Comparison of ENCODE assay signal across 20 cellular contexts in the genomic region with DNA sequence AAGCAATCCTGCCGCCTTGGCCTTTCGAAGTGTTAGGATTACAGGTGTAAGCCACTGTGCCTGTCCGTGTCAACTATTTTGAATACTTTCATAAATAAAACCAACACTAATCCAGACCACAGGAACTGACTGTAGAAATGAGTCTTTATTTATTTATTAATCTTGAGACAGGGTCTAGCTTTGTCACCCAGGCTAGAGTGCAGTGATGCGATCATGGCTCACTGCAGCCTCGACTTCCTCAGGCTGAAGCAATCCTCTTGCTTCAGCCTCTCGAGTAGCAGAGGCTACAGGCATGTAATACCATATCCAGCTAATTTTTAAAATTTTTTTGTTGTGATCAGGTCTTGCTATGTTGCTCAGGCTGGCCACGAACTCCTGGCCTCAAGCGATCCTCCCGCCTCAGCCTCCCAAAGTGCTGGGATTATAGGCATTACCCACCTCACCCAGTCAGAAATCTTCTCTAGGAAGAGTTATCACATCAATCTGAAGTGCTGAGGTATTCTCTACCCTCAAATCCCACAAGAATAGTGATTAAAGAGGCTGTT. TPM values are rescaled to one million over a fixed set of nuclear protein-coding genes. Genes with fewer than 3 reads are reported as not detected.
DNase-seq lines count a peak whose midpoint lies in the region; ATAC-seq, FAIRE-seq and TF ChIP-seq lines count a peak whose summit lies in the region.
"Had no signal": no experiment of that assay in that cellular context is flagged by ENCODE, and none has a peak within 500 bp of the region (broad histone marks: within the 10 kb centered on the region; RNA-seq: fewer than 3 reads in every experiment).

No MANE protein-coding gene starts in this region.

- H2BK5ac ChIP-seq in trophoblast cell (ENCODE audit: low read depth, low read length, poor library complexity) = no peak overlapping the region

- CTCF ChIA-PET in activated CD4-positive, alpha-beta memory T cell treated with anti-CD3 and anti-CD28 coated beads for 36 hours (lab: Charles Lee) = no interaction called here
- CTCF ChIA-PET in activated CD4-positive, alpha-beta memory T cell treated with anti-CD3 and anti-CD28 coated beads, Interleukin-2, amount 10 ng/mL, durations not matched to agents 7 days and 5 days (lab: Charles Lee) = interaction anchor here (2.0 kb wide), 1 partner anchor 15 kb away, joined by 7 read pairs; no protein-coding TSS in a partner anchor

- ATAC-seq in GM19397 (IDR thresholded peaks at IDR 0.05; ENCODE audit: unreplicated experiment) (no peak), right cardiac atrium (no peak)
- ATAC-seq: GM12878, HepG2 had no signal

- no peak overlapping the region for H3K23ac ChIP-seq in trophoblast cell (ENCODE audit: low read length)

- no peaks in the 10 kb centered on the region for H3K27me3 ChIP-seq in astrocyte (ENCODE audit: insufficient read depth, low read length)
- H3K27me3 ChIP-seq in trophoblast cell (ENCODE audit: insufficient read depth, low read length) = no peaks in the 10 kb centered on the region
- H3K27me3 ChIP-seq in right cardiac atrium (ENCODE audit: control insufficient read depth, insufficient read depth) = no peaks in the 10 kb centered on the region
- H3K27me3 ChIP-seq: BLaER1 treated with 17β-estradiol and CSF1 and Interleukin-3, amounts not matched to agents 10 nM and 100 nM had no signal

- H3K36me3 ChIP-seq in astrocyte (ENCODE audit: insufficient read depth, low read length) (no peaks in the 10 kb centered on the region), trophoblast cell (ENCODE audit: control insufficient read depth in 1 of 2, insufficient read depth in 2 of 2, low read length in 2 of 2) (peaks cover 7 to 10% of the 10 kb centered on the region in 2 experiments)

- H3K9ac ChIP-seq in astrocyte (ENCODE audit: low read length) (no peak overlapping the region), trophoblast cell (ENCODE audit: low read length) (no peak overlapping the region)
- H3K9ac ChIP-seq: BLaER1 treated with 17β-estradiol and CSF1 and Interleukin-3, amounts not matched to agents 10 nM and 100 nM had no signal

- WGBS in trophoblast cell (ENCODE audit: extremely low coverage, insufficient coverage, insufficient read length) = no CpG with 5 or more reads among the region's 9 CpGs
- 97% methylated on average over 9 of the region's 9 CpGs for WGBS in right cardiac atrium

- peaks cover 3% of the 10 kb centered on the region for H3K79me1 ChIP-seq in trophoblast cell (ENCODE audit: low read length)

- peak overlapping the region; percentile 29 for H3K27ac Mint-ChIP-seq in activated CD4-positive, alpha-beta memory T cell treated with anti-CD3 and anti-CD28 coated beads for 36 hours
- H3K27ac Mint-ChIP-seq in activated CD4-positive, alpha-beta memory T cell treated with anti-CD3 and anti-CD28 coated beads, Interleukin-2, amount 10 ng/mL, durations not matched to agents 7 days and 5 days = no peak overlapping the region
- H3K27ac Mint-ChIP-seq in astrocyte (ENCODE audit: unreplicated experiment) = peak overlapping the region; percentile 47

- H3K18ac ChIP-seq in trophoblast cell (ENCODE audit: low read length) = no peak overlapping the region

- H3K27me3 Mint-ChIP-seq in activated CD4-positive, alpha-beta memory T cell treated with anti-CD3 and anti-CD28 coated beads for 36 hours = no peaks in the 10 kb centered on the region
- H3K27me3 Mint-ChIP-seq in activated CD4-positive, alpha-beta memory T cell treated with anti-CD3 and anti-CD28 coated beads, Interleukin-2, amount 10 ng/mL, durations not matched to agents 7 days and 5 days = no peaks in the 10 kb centered on the region
- H3K27me3 Mint-ChIP-seq in astrocyte (ENCODE audit: low read depth, unreplicated experiment) = no peaks in the 10 kb centered on the region

- no peaks in the 10 kb centered on the region for H3K9me3 ChIP-seq in astrocyte (ENCODE audit: insufficient read depth, low read depth, low read length)
- H3K9me3 ChIP-seq in trophoblast cell (ENCODE audit: insufficient read depth, low read depth, low read length) = no peaks in the 10 kb centered on the region
- H3K9me3 ChIP-seq in right cardiac atrium (ENCODE audit: control insufficient read depth, low read length) = no peaks in the 10 kb centered on the region
- H3K9me3 ChIP-seq: BLaER1 treated with 17β-estradiol and CSF1 and Interleukin-3, amounts not matched to agents 10 nM and 100 nM had no signal

- H4K12ac ChIP-seq in trophoblast cell (ENCODE audit: low read depth, low read length) = no peak overlapping the region

- H3K4ac ChIP-seq in trophoblast cell (ENCODE audit: low read depth, low read length) = no peak overlapping the region

- no peak overlapping the region for H4K91ac ChIP-seq in trophoblast cell (ENCODE audit: low read depth, low read length)

- no peak overlapping the region for H2BK12ac ChIP-seq in trophoblast cell (ENCODE audit: low read length)

- intact Hi-C loops in activated CD4-positive, alpha-beta memory T cell treated with anti-CD3 and anti-CD28 coated beads for 36 hours (cut with micrococcal nuclease) = no loop called here
- intact Hi-C loops in right cardiac atrium (cut with DNase I) = loop anchor here in 1 of 4 donors (10.0 kb wide), 1 partner anchor 96 kb away; the partner anchor contains the start of gene FBXO42

- FAIRE-seq in astrocyte (lab: Jason Lieb, UNC) = no peak
- FAIRE-seq: GM12878, H54 had no signal

- peaks cover 8% of the 10 kb centered on the region for H4K20me1 ChIP-seq in astrocyte (ENCODE audit: insufficient read depth, low read length)

- H3K9me3 Mint-ChIP-seq in activated CD4-positive, alpha-beta memory T cell treated with anti-CD3 and anti-CD28 coated beads for 36 hours = no peaks in the 10 kb centered on the region
- no peaks in the 10 kb centered on the region for H3K9me3 Mint-ChIP-seq in activated CD4-positive, alpha-beta memory T cell treated with anti-CD3 and anti-CD28 coated beads, Interleukin-2, amount 10 ng/mL, durations not matched to agents 7 days and 5 days
- H3K9me3 Mint-ChIP-seq in astrocyte (ENCODE audit: unreplicated experiment) = no peaks in the 10 kb centered on the region

- H4K8ac ChIP-seq in trophoblast cell (ENCODE audit: low read depth, low read length) = no peak overlapping the region

- no peak overlapping the region for H3K4me3 ChIP-seq in astrocyte (ENCODE audit: insufficient read depth, low read depth, low read length)
- no peak overlapping the region for H3K4me3 ChIP-seq in trophoblast cell (ENCODE audit: low read depth, low read length)
- no peak overlapping the region for H3K4me3 ChIP-seq in right cardiac atrium (ENCODE audit: low read length)
- H3K4me3 ChIP-seq: BLaER1 treated with 17β-estradiol and CSF1 and Interleukin-3, amounts not matched to agents 10 nM and 100 nM; GM12878 had no signal

- TF ChIP-seq CTCF in astrocyte (IDR thresholded peaks at IDR 0.05; ENCODE audit: insufficient read depth, low read depth, low read length) = no peak

- no peak overlapping the region for H3K14ac ChIP-seq in trophoblast cell (ENCODE audit: low read length)

- POLR2A ChIA-PET in activated CD4-positive, alpha-beta memory T cell treated with anti-CD3 and anti-CD28 coated beads for 36 hours (lab: Charles Lee) = no interaction called here
- POLR2A ChIA-PET in activated CD4-positive, alpha-beta memory T cell treated with anti-CD3 and anti-CD28 coated beads, Interleukin-2, amount 10 ng/mL, durations not matched to agents 7 days and 5 days (lab: Charles Lee) = no interaction called here

- H2AFZ ChIP-seq in astrocyte (ENCODE audit: low read depth, low read length) = no peak overlapping the region
- H2AFZ ChIP-seq in trophoblast cell (ENCODE audit: insufficient read depth, low read length, poor library complexity) = no peak overlapping the region

- peaks cover 2% of the 10 kb centered on the region for H3K36me3 Mint-ChIP-seq in activated CD4-positive, alpha-beta memory T cell treated with anti-CD3 and anti-CD28 coated beads for 36 hours
- H3K36me3 Mint-ChIP-seq in activated CD4-positive, alpha-beta memory T cell treated with anti-CD3 and anti-CD28 coated beads, Interleukin-2, amount 10 ng/mL, durations not matched to agents 7 days and 5 days (ENCODE audit: low read depth) = peaks cover 14% of the 10 kb centered on the region
- H3K36me3 Mint-ChIP-seq in astrocyte (ENCODE audit: low read depth, unreplicated experiment) = peaks cover 11% of the 10 kb centered on the region

- H3K79me2 ChIP-seq in astrocyte (ENCODE audit: insufficient read depth, low read length) (peaks cover 4% of the 10 kb centered on the region), trophoblast cell (ENCODE audit: control insufficient read depth, insufficient read depth, low read length, poor library complexity) (no peaks in the 10 kb centered on the region)

- H3K4me2 ChIP-seq in astrocyte (ENCODE audit: low read length) (no peak overlapping the region), trophoblast cell (ENCODE audit: low read length) (no peak overlapping the region)

- no peak overlapping the region for H2AK5ac ChIP-seq in trophoblast cell (ENCODE audit: low read length)

- no peak for DNase-seq in activated CD4-positive, alpha-beta memory T cell treated with anti-CD3 and anti-CD28 coated beads for 36 hours
- no peak for DNase-seq in activated CD4-positive, alpha-beta memory T cell treated with anti-CD3 and anti-CD28 coated beads, Interleukin-2, amount 10 ng/mL, durations not matched to agents 7 days and 5 days
- peak; percentile 14 for DNase-seq in HT1080 (ENCODE audit: low read depth)
- no peak for DNase-seq in astrocyte (ENCODE audit: low read depth)
- peak; percentile 61 to 77 for DNase-seq in trophoblast cell
- DNase-seq in activated CD8-positive, alpha-beta memory T cell treated with anti-CD3 and anti-CD28 coated beads, Interleukin-2, amount 50 U/mL, for 48 hours = no peak
- DNase-seq in right cardiac atrium = no peak
- DNase-seq: 8988T; COR-L47; NCI-H1105 treated with DMSO at 0.1 percent for 48 hours; NCI-H187; NCI-H69; NK-92 treated with Interleukin-12 subunit alpha and Interleukin-12 subunit beta, amount 100 ng/mL, for 24 hours; OCI-M1 had no signal

- H3K4me1 Mint-ChIP-seq in activated CD4-positive, alpha-beta memory T cell treated with anti-CD3 and anti-CD28 coated beads for 36 hours (ENCODE audit: low read depth) = no peaks in the 10 kb centered on the region
- H3K4me1 Mint-ChIP-seq in activated CD4-positive, alpha-beta memory T cell treated with anti-CD3 and anti-CD28 coated beads, Interleukin-2, amount 10 ng/mL, durations not matched to agents 7 days and 5 days = no peaks in the 10 kb centered on the region
- H3K4me1 Mint-ChIP-seq in astrocyte (ENCODE audit: low read depth, unreplicated experiment) = peaks cover 49% of the 10 kb centered on the region

- H3K4me1 ChIP-seq in astrocyte (ENCODE audit: insufficient read depth, low read length) = peaks cover 14% of the 10 kb centered on the region
- H3K4me1 ChIP-seq in trophoblast cell (ENCODE audit: control insufficient read depth in 1 of 2, insufficient read depth in 2 of 2, low read length in 2 of 2) = peaks cover 0 to 3% of the 10 kb centered on the region in 2 experiments
- H3K4me1 ChIP-seq in right cardiac atrium (ENCODE audit: control insufficient read depth, insufficient read depth, low read length) = peaks cover 3% of the 10 kb centered on the region

- H3K27ac ChIP-seq in astrocyte (ENCODE audit: low read depth, low read length) (no peak overlapping the region), trophoblast cell (ENCODE audit: low read depth, low read length) (no peak overlapping the region), right cardiac atrium (ENCODE audit: low read length) (no peak overlapping the region)
- H3K27ac ChIP-seq: BLaER1 treated with 17β-estradiol and CSF1 and Interleukin-3, amounts not matched to agents 10 nM and 100 nM; RWPE1 had no signal

- H3K4me3 Mint-ChIP-seq in activated CD4-positive, alpha-beta memory T cell treated with anti-CD3 and anti-CD28 coated beads for 36 hours = no peak overlapping the region
- no peak overlapping the region for H3K4me3 Mint-ChIP-seq in activated CD4-positive, alpha-beta memory T cell treated with anti-CD3 and anti-CD28 coated beads, Interleukin-2, amount 10 ng/mL, durations not matched to agents 7 days and 5 days
- no peak overlapping the region for H3K4me3 Mint-ChIP-seq in astrocyte (ENCODE audit: unreplicated experiment)

- H2BK120ac ChIP-seq in trophoblast cell (ENCODE audit: insufficient read depth, low read length, poor library complexity) = no peak overlapping the region

RNA-seq across cellular contexts. Expression of gene CPLANE2, which starts 21.7 kb away (rescaled TPM):
- total RNA-seq in activated CD4-positive, alpha-beta memory T cell treated with anti-CD3 and anti-CD28 coated beads for 36 hours = 1 to 10 TPM; 3.9 to 5.0 TPM
- 1 to 10 TPM; 7.9 to 8.7 TPM for total RNA-seq in activated CD4-positive, alpha-beta memory T cell treated with anti-CD3 and anti-CD28 coated beads, Interleukin-2, amount 10 ng/mL, durations not matched to agents 7 days and 5 days
- total RNA-seq in HT1080 (2014; rRNA removed; shearing (Covaris generic)) = 7.4 and 9.2 TPM in 2 replicates
- 5.2 and 9.3 TPM in 2 replicates for polyA plus RNA-seq in HT1080 (2015; cell fraction: cytosol; rRNA removed)
- 2.7 and 4.6 TPM in 2 replicates for polyA plus RNA-seq in HT1080 (2015; cell fraction: nucleus; rRNA removed)
- total RNA-seq in astrocyte = 8.2 and 8.6 TPM in 2 replicates
- polyA plus RNA-seq in trophoblast cell (2013) = 1.8 and 4.1 TPM in 2 replicates
- 10 to 100 TPM in 1 of 4 donors, 1 to 10 TPM in 3; 4.0 to 11.9 (median 5.0) TPM for total RNA-seq in right cardiac atrium
- 9.3 TPM for polyA plus RNA-seq in right cardiac atrium

RNA-seq across cellular contexts. Expression of gene ARHGEF19, which starts 46.2 kb away (rescaled TPM):
- 1 to 10 TPM; 7.0 to 7.1 TPM for total RNA-seq in activated CD4-positive, alpha-beta memory T cell treated with anti-CD3 and anti-CD28 coated beads for 36 hours
- 1 to 10 TPM; 6.9 to 7.6 TPM for total RNA-seq in activated CD4-positive, alpha-beta memory T cell treated with anti-CD3 and anti-CD28 coated beads, Interleukin-2, amount 10 ng/mL, durations not matched to agents 7 days and 5 days
- not detected in 2 replicates for total RNA-seq in HT1080 (2014; rRNA removed; shearing (Covaris generic))
- polyA plus RNA-seq in HT1080 (2015; cell fraction: cytosol; rRNA removed) = not detected in 2 replicates
- not detected in 2 replicates for polyA plus RNA-seq in HT1080 (2015; cell fraction: nucleus; rRNA removed)
- 5.7 and 7.4 TPM in 2 replicates for total RNA-seq in astrocyte
- 10.9 and 12.8 TPM in 2 replicates for polyA plus RNA-seq in trophoblast cell (2013)
- 1 to 10 TPM; 2.2 to 4.3 (median 3.2) TPM for total RNA-seq in right cardiac atrium
- 2.7 TPM for polyA plus RNA-seq in right cardiac atrium

Comparison
In these comparisons a context has a peak if more than half of its experiments do, and no peak if none do; other contexts are left out.
1. DNase-seq: peak in HT1080 (single experiment) and trophoblast cell (2 of 2); none in activated CD4-positive, alpha-beta memory T cell treated with anti-CD3 and anti-CD28 coated beads for 36 hours (single experiment), activated CD4-positive, alpha-beta memory T cell treated with anti-CD3 and anti-CD28 coated beads, Interleukin-2, amount 10 ng/mL, durations not matched to agents 7 days and 5 days (single experiment), astrocyte (single experiment), activated CD8-positive, alpha-beta memory T cell treated with anti-CD3 and anti-CD28 coated beads, Interleukin-2, amount 50 U/mL, for 48 hours (single experiment) and right cardiac atrium (0 of 3).